In the genomic region with DNA sequence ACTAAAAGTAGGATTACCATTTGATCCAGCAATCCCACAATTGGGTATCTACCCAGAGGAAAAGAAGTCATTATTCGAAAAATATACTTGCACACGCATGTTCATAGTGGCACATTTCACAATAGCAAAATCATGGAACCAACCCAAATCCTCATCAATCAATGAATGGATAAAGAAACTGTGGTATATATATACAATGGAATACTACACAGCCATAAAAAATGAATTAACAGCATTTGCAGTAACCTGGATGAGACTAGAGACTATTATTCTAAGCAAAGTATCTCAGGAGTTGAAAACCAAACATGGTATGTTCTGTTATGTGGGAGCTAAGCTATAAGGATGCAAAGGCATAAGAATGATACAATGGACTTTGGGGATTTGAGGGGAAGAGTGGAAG, we compare ENCODE assay signal across 27 cellular contexts. TPM values are rescaled to one million over a fixed set of nuclear protein-coding genes. Genes with fewer than 3 reads are reported as not detected.
A peak's percentile ranks its signal among the peaks of the same experiment; 100 is the strongest.
DNase-seq lines count a peak whose midpoint lies in the region; ATAC-seq, FAIRE-seq and TF ChIP-seq lines count a peak whose summit lies in the region.
"Had no signal": no experiment of that assay in that cellular context is flagged by ENCODE, and none has a peak within 500 bp of the region (broad histone marks: within the 10 kb centered on the region; RNA-seq: fewer than 3 reads in every experiment).

No MANE protein-coding gene starts in this region.

- H3K4me1 ChIP-seq in Karpas-422 (ENCODE audit: low read length), result peaks cover 11% of the 10 kb centered on the region
- peaks cover 31% of the 10 kb centered on the region for H3K4me1 ChIP-seq in HepG2 (ENCODE audit: insufficient read depth, low read length)

- peaks cover 65% of the 10 kb centered on the region for H3K4me1 Mint-ChIP-seq in activated naive CD8-positive, alpha-beta T cell (ENCODE audit: low read depth)
- peaks cover 35% of the 10 kb centered on the region for H3K4me1 Mint-ChIP-seq in activated naive CD8-positive, alpha-beta T cell treated with anti-CD3 and anti-CD28 coated beads for 36 hours
- H3K4me1 Mint-ChIP-seq in endothelial cell (ENCODE audit: unreplicated experiment) (peaks cover 22% of the 10 kb centered on the region), progenitor cell of endocrine pancreas (ENCODE audit: low read depth) (peaks cover 30% of the 10 kb centered on the region)

- no TSS peak for BruUV-seq in HepG2 (replicated peaks; lab: Mats Ljungman, UMichigan)

- H3K27me3 Mint-ChIP-seq in activated naive CD8-positive, alpha-beta T cell, result no peaks in the 10 kb centered on the region
- no peaks in the 10 kb centered on the region for H3K27me3 Mint-ChIP-seq in activated naive CD8-positive, alpha-beta T cell treated with anti-CD3 and anti-CD28 coated beads for 36 hours
- H3K27me3 Mint-ChIP-seq in endothelial cell (ENCODE audit: unreplicated experiment) (peaks cover 2% of the 10 kb centered on the region), progenitor cell of endocrine pancreas (no peaks in the 10 kb centered on the region)
- H3K27me3 Mint-ChIP-seq: naive B cell had no signal

- H4K20me1 ChIP-seq in Karpas-422 (ENCODE audit: insufficient read depth, low read depth, low read length) (no peaks in the 10 kb centered on the region), HepG2 (ENCODE audit: insufficient read depth, low read length) (no peaks in the 10 kb centered on the region)

- POLR2A ChIA-PET in HepG2 (lab: Yijun Ruan, JAX), result no interaction called here

- no peak for DNase-seq in activated naive CD8-positive, alpha-beta T cell treated with anti-CD3 and anti-CD28 coated beads for 36 hours
- DNase-seq in Karpas-422 (no peak), endothelial cell (ENCODE audit: low spot score) (no peak), progenitor cell of endocrine pancreas (ENCODE audit: low spot score, unreplicated experiment) (no peak), HepG2 (ENCODE audit: low spot score) (no peak), NCI-H2107 treated with DMSO at 0.1 percent for 48 hours (lab: John Stamatoyannopoulos, UW; ENCODE audit: unreplicated experiment) (no peak)
- DNase-seq: activated CD4-positive, alpha-beta T cell treated with anti-CD3 and anti-CD28 coated beads, Interleukin-2, amount 50 U/mL, for 48 hours; activated CD4-positive, CD25-positive, alpha-beta regulatory T cell; activated naive CD4-positive, alpha-beta T cell treated with anti-CD3 and anti-CD28 coated beads, Interleukin-2, amount 50 U/mL, for 16 hours; DMS 273 treated with DMSO at 0.1 percent for 48 hours; effector CD4-positive, alpha-beta T cell; foreskin fibroblast; mesendoderm; naive B cell; NCI-H1092 treated with DMSO at 0.1 percent for 48 hours; NCI-H2081; NCI-H82; RPMI8226; sigmoid colon; stimulated activated naive CD8-positive, alpha-beta T cell treated with anti-CD3 and anti-CD28 coated beads, Interleukin-15, Interleukin-2, amounts not matched to agents 100 U/mL and 50 U/mL, for 24 hours; tibial artery had no signal

- intact Hi-C loops in HepG2 (cut with micrococcal nuclease; ENCODE audit: unreplicated experiment), result loop anchor here (5.0 to 10.0 kb wide), 2 partner anchors 71 to 439 kb away; partner anchors contain the start of genes ZNF100 and ZNF493

- no peak for FAIRE-seq in HepG2 (lab: Jason Lieb, UNC)

- TF ChIP-seq RAD21 in HepG2 (CRISPR knock-in tag; IDR thresholded peaks at IDR 0.05), result no peak

- no peak overlapping the region for H3K9ac ChIP-seq in Karpas-422 (ENCODE audit: low read length)
- no peak overlapping the region for H3K9ac ChIP-seq in HepG2 (ENCODE audit: insufficient read depth, low read depth, low read length)

- H3K36me3 ChIP-seq in Karpas-422 (ENCODE audit: insufficient read depth, low read length), result peaks cover 57% of the 10 kb centered on the region
- H3K36me3 ChIP-seq in HepG2 (replicated peaks in 1 of 2; ENCODE audit: control insufficient read depth in 1 of 2, insufficient read depth in 2 of 2, low read length in 2 of 2), result 0 out of 5 replicates have a peak, but pooled peaks cover 0 to 8% of the 10 kb centered on the region in 2 experiments

- 0 out of 2 replicates have a peak overlapping the region, but pooled peaks have one; percentile 34 for H3K4me3 ChIP-seq in Karpas-422 (ENCODE audit: low read length)
- H3K4me3 ChIP-seq in HepG2 (replicated peaks in 1 of 3; ENCODE audit: insufficient read depth in 1 of 3, low read depth in 2 of 3, low read length in 3 of 3), result no peak overlapping the region
- H3K4me3 ChIP-seq: hepatocyte, sigmoid colon, SK-N-MC, tibial artery had no signal

- H3K4me2 ChIP-seq in Karpas-422 (ENCODE audit: low read depth, low read length, poor library complexity, severe bottlenecking) (no peak overlapping the region), HepG2 (ENCODE audit: low read depth, low read length) (no peak overlapping the region)
- H3K4me2 ChIP-seq: hepatocyte had no signal

- H3K9me2 ChIP-seq in Karpas-422 (replicated peaks; ENCODE audit: insufficient read depth, low read length), result no peaks in the 10 kb centered on the region

- 82% methylated on average over 2 of the region's 2 CpGs for WGBS in HepG2 (ENCODE audit: low lambda C conversion rate)

- H3K9me3 Mint-ChIP-seq in activated naive CD8-positive, alpha-beta T cell (ENCODE audit: low read depth), result peaks cover 6% of the 10 kb centered on the region
- H3K9me3 Mint-ChIP-seq in activated naive CD8-positive, alpha-beta T cell treated with anti-CD3 and anti-CD28 coated beads for 36 hours, result peaks cover 30% of the 10 kb centered on the region
- peaks cover 3% of the 10 kb centered on the region for H3K9me3 Mint-ChIP-seq in endothelial cell (ENCODE audit: unreplicated experiment)
- peaks cover 14% of the 10 kb centered on the region for H3K9me3 Mint-ChIP-seq in progenitor cell of endocrine pancreas (ENCODE audit: low read depth)

- peak overlapping the region; percentile 60 for H3K4me3 Mint-ChIP-seq in activated naive CD8-positive, alpha-beta T cell
- H3K4me3 Mint-ChIP-seq in activated naive CD8-positive, alpha-beta T cell treated with anti-CD3 and anti-CD28 coated beads for 36 hours, result no peak overlapping the region
- H3K4me3 Mint-ChIP-seq in endothelial cell (ENCODE audit: unreplicated experiment) (peak overlapping the region; percentile 47), progenitor cell of endocrine pancreas (ENCODE audit: low read depth) (peak overlapping the region; percentile 52)

- H3K27me3 ChIP-seq in Karpas-422 (ENCODE audit: low read length) (no peaks in the 10 kb centered on the region), HepG2 (ENCODE audit: control insufficient read depth in 1 of 2, insufficient read depth in 2 of 2, low read length in 2 of 2) (no peaks in the 10 kb centered on the region; a peak in 1 of 5 replicates)
- H3K27me3 ChIP-seq: hepatocyte, sigmoid colon, tibial artery had no signal

- ATAC-seq in HepG2 (no peak), GM21576 (IDR thresholded peaks at IDR 0.05; ENCODE audit: unreplicated experiment) (no peak)
- ATAC-seq: left lobe of liver; stimulated activated naive CD8-positive, alpha-beta T cell treated with anti-CD3 and anti-CD28 coated beads, Interleukin-15, Interleukin-2, amounts not matched to agents 100 U/mL and 50 U/mL, for 24 hours had no signal

- TF ChIP-seq CTCF in endothelial cell (IDR thresholded peaks at IDR 0.05; ENCODE audit: unreplicated experiment), result no peak
- TF ChIP-seq CTCF in progenitor cell of endocrine pancreas (IDR thresholded peaks at IDR 0.05; ENCODE audit: unreplicated experiment), result no peak
- TF ChIP-seq CTCF in HepG2 (CRISPR knock-in tag; IDR thresholded peaks at IDR 0.05), result no peak

- no peak for TF ChIP-seq EP300 in HepG2 (IDR thresholded peaks at IDR 0.05; ENCODE audit: low read depth in 2 of 2, low read length in 2 of 2)
- no peak for TF ChIP-seq EP300 in HepG2 (CRISPR knock-in tag; IDR thresholded peaks at IDR 0.05; ENCODE audit: borderline replicate concordance)

- H2AFZ ChIP-seq in Karpas-422 (ENCODE audit: low read length) (no peak overlapping the region), HepG2 (ENCODE audit: low read length) (no peak overlapping the region)
- H2AFZ ChIP-seq: hepatocyte had no signal

- peaks cover 20% of the 10 kb centered on the region for H3K9me3 ChIP-seq in Karpas-422 (ENCODE audit: low read length)
- H3K9me3 ChIP-seq in HepG2 (ENCODE audit: low read length), result no peaks in the 10 kb centered on the region
- H3K9me3 ChIP-seq: sigmoid colon, tibial artery had no signal

- H3K27ac Mint-ChIP-seq in activated naive CD8-positive, alpha-beta T cell, result peak overlapping the region; percentile 22
- H3K27ac Mint-ChIP-seq in activated naive CD8-positive, alpha-beta T cell treated with anti-CD3 and anti-CD28 coated beads for 36 hours, result no peak overlapping the region
- H3K27ac Mint-ChIP-seq in endothelial cell (ENCODE audit: unreplicated experiment), result no peak overlapping the region
- H3K27ac Mint-ChIP-seq in progenitor cell of endocrine pancreas, result peak overlapping the region; percentile 80

- H3K27ac ChIP-seq in Karpas-422 (ENCODE audit: low read length), result no peak overlapping the region
- no peak overlapping the region for H3K27ac ChIP-seq in HepG2 (ENCODE audit: extremely low read length, insufficient read depth, low read length)
- H3K27ac ChIP-seq: C4-2B, hepatocyte, sigmoid colon, SK-N-MC, tibial artery had no signal

- no peak for TF ChIP-seq POLR2A in HepG2 (IDR thresholded peaks at IDR 0.05; ENCODE audit: insufficient read depth in 1 of 2, low read depth in 2 of 2, low read length in 2 of 2)

- in situ Hi-C loops in HepG2 (cut with HindIII; ENCODE audit: extremely low pct_ligation_motif_present, low pct_unique_long_range_greater_than_20kb), result no loop called here

- CTCF ChIA-PET in HepG2 (lab: Yijun Ruan, JAX; ENCODE audit: low intra/inter-chr PET ratio, low total read pairs), result no interaction called here

- peaks cover 21% of the 10 kb centered on the region for H3K36me3 Mint-ChIP-seq in activated naive CD8-positive, alpha-beta T cell
- peaks cover 66% of the 10 kb centered on the region for H3K36me3 Mint-ChIP-seq in activated naive CD8-positive, alpha-beta T cell treated with anti-CD3 and anti-CD28 coated beads for 36 hours
- H3K36me3 Mint-ChIP-seq in endothelial cell (ENCODE audit: low read depth, unreplicated experiment) (peaks cover 44% of the 10 kb centered on the region), progenitor cell of endocrine pancreas (ENCODE audit: insufficient read depth) (peaks cover 32% of the 10 kb centered on the region)

- H3K79me2 ChIP-seq in Karpas-422 (ENCODE audit: low read length) (peaks cover 79% of the 10 kb centered on the region), HepG2 (ENCODE audit: insufficient read depth, low read length) (peaks cover 28% of the 10 kb centered on the region)

RNA-seq across cellular contexts. Expression of gene ZNF708, which starts 3.0 kb away (rescaled TPM):
- total RNA-seq in activated naive CD8-positive, alpha-beta T cell treated with anti-CD3 and anti-CD28 coated beads for 36 hours, result 10 to 100 TPM; 12.1 to 12.7 TPM
- 17.9 and 60.8 TPM in 2 replicates for total RNA-seq in Karpas-422 (2014; rRNA removed; shearing (Covaris generic); ENCODE audit: low replicate concordance)
- total RNA-seq in endothelial cell (ENCODE audit: unreplicated experiment), result 25.0 TPM
- total RNA-seq in progenitor cell of endocrine pancreas, result 35.1 and 38.5 TPM in 2 replicates
- 5.2 and 6.9 TPM in 2 replicates for total RNA-seq in HepG2 (2016; rRNA removed; fragmentation: Illumina TruSeq; extraction: Trizol)
- 1.2 and 1.3 TPM in 2 replicates for total RNA-seq in HepG2 (2016; cell fraction: cytosol; rRNA removed; fragmentation: Illumina TruSeq; extraction: Trizol; ENCODE audit: low read depth)
- total RNA-seq in HepG2 (2016; cell fraction: insoluble cytoplasmic fraction; rRNA removed; fragmentation: Illumina TruSeq; extraction: Trizol), result 5.0 and 7.1 TPM in 2 replicates
- 1.8 and 3.4 TPM in 2 replicates for total RNA-seq in HepG2 (2016; cell fraction: membrane; rRNA removed; fragmentation: Illumina TruSeq; extraction: Trizol)
- total RNA-seq in HepG2 (2016; cell fraction: nucleus; rRNA removed; fragmentation: Illumina TruSeq; extraction: Trizol), result 12.9 and 14.9 TPM in 2 replicates
- 1.8 and 2.7 TPM in 2 replicates for polyA plus RNA-seq in HepG2 (2011; rRNA removed)
- 0.36 and 1.00 TPM in 2 replicates for polyA plus RNA-seq in HepG2 (2011; cell fraction: cytosol; rRNA removed)
- 2.6 and 3.6 TPM in 2 replicates for polyA plus RNA-seq in HepG2 (2011; cell fraction: nucleus; rRNA removed)
- 3.2 TPM in 2 replicates for polyA plus RNA-seq in HepG2 (2012)
- 0.23 and 0.34 TPM in 2 replicates for polyA plus RNA-seq in HepG2 (2016; cell fraction: cytosol; fragmentation: Illumina TruSeq; extraction: Trizol; ENCODE audit: low read depth)
- polyA plus RNA-seq in HepG2 (2016; cell fraction: insoluble cytoplasmic fraction; fragmentation: Illumina TruSeq; extraction: Trizol; ENCODE audit: low read depth), result 5.0 and 5.7 TPM in 2 replicates
- polyA plus RNA-seq in HepG2 (2016; cell fraction: membrane; fragmentation: Illumina TruSeq; extraction: Trizol; ENCODE audit: low read depth), result 0.62 and 0.77 TPM in 2 replicates
- polyA plus RNA-seq in HepG2 (2016; cell fraction: nucleus; fragmentation: Illumina TruSeq; extraction: Trizol; ENCODE audit: insufficient read depth, low read depth), result 12.2 and 16.1 TPM in 2 replicates
- polyA minus RNA-seq in HepG2 (2011; rRNA and poly(A)+ RNA removed; ENCODE audit: low replicate concordance), result 2.1 and 4.1 TPM in 2 replicates
- 2.3 and 3.5 TPM in 2 replicates for polyA minus RNA-seq in HepG2 (2011; cell fraction: cytosol; rRNA and poly(A)+ RNA removed)
- 13.9 and 22.6 TPM in 2 replicates for polyA minus RNA-seq in HepG2 (2011; cell fraction: nucleus; rRNA and poly(A)+ RNA removed)

RNA-seq across cellular contexts. Expression of gene ZNF738, which starts 32.6 kb away (rescaled TPM):
- total RNA-seq in activated naive CD8-positive, alpha-beta T cell treated with anti-CD3 and anti-CD28 coated beads for 36 hours, result 10 to 100 TPM in 1 of 2 experiments, 1 to 10 TPM in 1; 9.2 to 10.5 TPM
- total RNA-seq in Karpas-422 (2014; rRNA removed; shearing (Covaris generic); ENCODE audit: low replicate concordance), result 43.7 and 49.3 TPM in 2 replicates
- total RNA-seq in endothelial cell (ENCODE audit: unreplicated experiment) (24.0 TPM), progenitor cell of endocrine pancreas (71.7 and 71.8 TPM in 2 replicates), HepG2 (2016; rRNA removed; fragmentation: Illumina TruSeq; extraction: Trizol) (4.4 and 5.3 TPM in 2 replicates)
- 1.0 and 1.4 TPM in 2 replicates for total RNA-seq in HepG2 (2016; cell fraction: cytosol; rRNA removed; fragmentation: Illumina TruSeq; extraction: Trizol; ENCODE audit: low read depth)
- 6.1 and 6.5 TPM in 2 replicates for total RNA-seq in HepG2 (2016; cell fraction: insoluble cytoplasmic fraction; rRNA removed; fragmentation: Illumina TruSeq; extraction: Trizol)
- total RNA-seq in HepG2 (2016; cell fraction: membrane; rRNA removed; fragmentation: Illumina TruSeq; extraction: Trizol), result 1.2 and 2.2 TPM in 2 replicates
- 9.1 and 9.4 TPM in 2 replicates for total RNA-seq in HepG2 (2016; cell fraction: nucleus; rRNA removed; fragmentation: Illumina TruSeq; extraction: Trizol)
- polyA plus RNA-seq in HepG2 (2011; rRNA removed), result 2.7 and 3.4 TPM in 2 replicates
- 1.6 and 1.8 TPM in 2 replicates for polyA plus RNA-seq in HepG2 (2011; cell fraction: cytosol; rRNA removed)
- polyA plus RNA-seq in HepG2 (2011; cell fraction: nucleus; rRNA removed), result 4.3 and 4.4 TPM in 2 replicates
- polyA plus RNA-seq in HepG2 (2012), result 1.5 and 2.2 TPM in 2 replicates
- polyA plus RNA-seq in HepG2 (2016; cell fraction: cytosol; fragmentation: Illumina TruSeq; extraction: Trizol; ENCODE audit: low read depth), result 0.43 and 0.91 TPM in 2 replicates
- 5.8 and 6.2 TPM in 2 replicates for polyA plus RNA-seq in HepG2 (2016; cell fraction: insoluble cytoplasmic fraction; fragmentation: Illumina TruSeq; extraction: Trizol; ENCODE audit: low read depth)
- polyA plus RNA-seq in HepG2 (2016; cell fraction: membrane; fragmentation: Illumina TruSeq; extraction: Trizol; ENCODE audit: low read depth), result 1.5 and 1.7 TPM in 2 replicates
- polyA plus RNA-seq in HepG2 (2016; cell fraction: nucleus; fragmentation: Illumina TruSeq; extraction: Trizol; ENCODE audit: insufficient read depth, low read depth), result 11.7 and 13.6 TPM in 2 replicates
- 1.1 and 1.9 TPM in 2 replicates for polyA minus RNA-seq in HepG2 (2011; rRNA and poly(A)+ RNA removed; ENCODE audit: low replicate concordance)
- polyA minus RNA-seq in HepG2 (2011; cell fraction: cytosol; rRNA and poly(A)+ RNA removed), result 0.70 and 1.1 TPM in 2 replicates
- polyA minus RNA-seq in HepG2 (2011; cell fraction: nucleus; rRNA and poly(A)+ RNA removed), result 5.5 and 6.3 TPM in 2 replicates

Comparison
In these comparisons a context has a peak if more than half of its experiments do, and no peak if none do; other contexts are left out.
1. H3K27ac Mint-ChIP-seq: peak in activated naive CD8-positive, alpha-beta T cell (single experiment) and progenitor cell of endocrine pancreas (single experiment); none in activated naive CD8-positive, alpha-beta T cell treated with anti-CD3 and anti-CD28 coated beads for 36 hours (single experiment) and endothelial cell (single experiment).